In genomic region chr16:21602785-21603184, GRCh38 we compare ENCODE assay signal across 1 cellular context.
TF ChIP-seq lines count a peak whose summit lies in the region.

No MANE protein-coding gene starts in this region.

TF ChIP-seq in K562, 482 proteins besides CTCF, POLR2A, EP300 and RAD21:
- TF ChIP-seq ETS1 (conservative IDR thresholded peaks at IDR 0.05; ENCODE audit: control insufficient read depth, low read depth, low read length) (no peak), ZBTB40 (IDR thresholded peaks at IDR 0.05) (peak; percentile 91), ZBTB40 (CRISPR knock-in tag; IDR thresholded peaks at IDR 0.05) (peak; percentile 71), CBFA2T2 (conservative IDR thresholded peaks at IDR 0.05) (no peak), FIP1L1 (IDR thresholded peaks at IDR 0.05; ENCODE audit: low read depth, low read length, poor library complexity, severe bottlenecking) (no peak)
